In genomic region chr4:100391913-100392312, GRCh38 we compare ENCODE assay signal across 18 cellular contexts.
DNase-seq lines count a peak whose midpoint lies in the region; ATAC-seq, FAIRE-seq and TF ChIP-seq lines count a peak whose summit lies in the region.
"Had no signal": no experiment of that assay in that cellular context is flagged by ENCODE, and none has a peak within 500 bp of the region (broad histone marks: within the 10 kb centered on the region; RNA-seq: fewer than 3 reads in every experiment).

No MANE protein-coding gene starts in this region.

- no peak overlapping the region for H3K27ac Mint-ChIP-seq in astrocyte (ENCODE audit: unreplicated experiment)
- H3K27ac Mint-ChIP-seq: activated naive CD4-positive, alpha-beta T cell treated with anti-CD3 and anti-CD28 coated beads, Interleukin-2, amount 50 U/mL, for 24 hours; CD4-positive, alpha-beta T cell; naive B cell had no signal

- no peak overlapping the region for H3K4me2 ChIP-seq in astrocyte (ENCODE audit: low read length)

- H3K27me3 Mint-ChIP-seq in astrocyte (ENCODE audit: low read depth, unreplicated experiment), result peaks cover 5% of the 10 kb centered on the region
- H3K27me3 Mint-ChIP-seq: activated naive CD4-positive, alpha-beta T cell treated with anti-CD3 and anti-CD28 coated beads, Interleukin-2, amount 50 U/mL, for 24 hours; CD4-positive, alpha-beta T cell had no signal

- H4K20me1 ChIP-seq in astrocyte (ENCODE audit: insufficient read depth, low read length), result no peaks in the 10 kb centered on the region

- H3K4me3 ChIP-seq in astrocyte (ENCODE audit: insufficient read depth, low read depth, low read length), result no peak overlapping the region
- H3K4me3 ChIP-seq: coronary artery, gastroesophageal sphincter had no signal

- ATAC-seq in HG02840 (IDR thresholded peaks at IDR 0.05; ENCODE audit: low FRiP score, unreplicated experiment), result no peak
- ATAC-seq in GM18873 (IDR thresholded peaks at IDR 0.05; ENCODE audit: low FRiP score, unreplicated experiment), result no peak
- ATAC-seq: gastroesophageal sphincter, left cardiac atrium, sciatic nerve had no signal

- no peaks in the 10 kb centered on the region for H3K9me3 Mint-ChIP-seq in astrocyte (ENCODE audit: unreplicated experiment)
- H3K9me3 Mint-ChIP-seq: activated naive CD4-positive, alpha-beta T cell treated with anti-CD3 and anti-CD28 coated beads, Interleukin-2, amount 50 U/mL, for 24 hours; CD4-positive, alpha-beta T cell; naive B cell had no signal

- peaks cover 5% of the 10 kb centered on the region for H3K27me3 ChIP-seq in astrocyte (ENCODE audit: insufficient read depth, low read length)
- H3K27me3 ChIP-seq: gastroesophageal sphincter had no signal

- no peak overlapping the region for H3K4me3 Mint-ChIP-seq in astrocyte (ENCODE audit: unreplicated experiment)
- H3K4me3 Mint-ChIP-seq: activated naive CD4-positive, alpha-beta T cell treated with anti-CD3 and anti-CD28 coated beads, Interleukin-2, amount 50 U/mL, for 24 hours; CD4-positive, alpha-beta T cell; naive B cell had no signal

- H3K36me3 Mint-ChIP-seq in astrocyte (ENCODE audit: low read depth, unreplicated experiment), result no peaks in the 10 kb centered on the region
- H3K36me3 Mint-ChIP-seq: activated naive CD4-positive, alpha-beta T cell treated with anti-CD3 and anti-CD28 coated beads, Interleukin-2, amount 50 U/mL, for 24 hours; naive B cell had no signal

- no peak for FAIRE-seq in astrocyte (lab: Jason Lieb, UNC)
- FAIRE-seq: TTC549 had no signal

- H3K36me3 ChIP-seq in astrocyte (ENCODE audit: insufficient read depth, low read length), result no peaks in the 10 kb centered on the region
- H3K36me3 ChIP-seq: gastroesophageal sphincter had no signal

- in situ Hi-C loops in GM13977 (cut with MboI; ENCODE audit: low pct_unique_long_range_greater_than_20kb, low sequenced_read_pairs, unreplicated experiment), result no loop called here

- H3K79me2 ChIP-seq in astrocyte (ENCODE audit: insufficient read depth, low read length), result no peaks in the 10 kb centered on the region

- TF ChIP-seq CTCF in GM13977 (IDR thresholded peaks at IDR 0.05; ENCODE audit: extremely low read depth, insufficient read depth, missing control alignments), result no peak
- TF ChIP-seq CTCF in astrocyte (IDR thresholded peaks at IDR 0.05; ENCODE audit: insufficient read depth, low read depth, low read length), result no peak

- peak; percentile 2 for DNase-seq in GM13977 (ENCODE audit: low spot score)
- peak; percentile 19 for DNase-seq in HS-5 (ENCODE audit: low read depth)
- DNase-seq in astrocyte (ENCODE audit: low read depth), result peak; percentile 80
- peak; percentile 59 for DNase-seq in kidney tubule cell (ENCODE audit: low spot score)
- no peak for DNase-seq in NCI-H345 (lab: John Stamatoyannopoulos, UW)
- DNase-seq in NCI-H345 treated with DMSO at 0.1 percent for 48 hours (lab: John Stamatoyannopoulos, UW; ENCODE audit: unreplicated experiment), result no peak
- DNase-seq: CD4-positive, alpha-beta T cell; left cardiac atrium; naive B cell; NCI-H2227 treated with DMSO at 0.1 percent for 48 hours; substantia nigra had no signal

- peaks cover 7% of the 10 kb centered on the region for H3K4me1 Mint-ChIP-seq in astrocyte (ENCODE audit: low read depth, unreplicated experiment)
- H3K4me1 Mint-ChIP-seq: activated naive CD4-positive, alpha-beta T cell treated with anti-CD3 and anti-CD28 coated beads, Interleukin-2, amount 50 U/mL, for 24 hours; naive B cell had no signal

- no peak overlapping the region for H2AFZ ChIP-seq in astrocyte (ENCODE audit: low read depth, low read length)

- H3K27ac ChIP-seq in astrocyte (ENCODE audit: low read depth, low read length), result no peak overlapping the region
- H3K27ac ChIP-seq: coronary artery, gastroesophageal sphincter had no signal

- no peaks in the 10 kb centered on the region for H3K4me1 ChIP-seq in astrocyte (ENCODE audit: insufficient read depth, low read length)
- H3K4me1 ChIP-seq: gastroesophageal sphincter had no signal

- H3K9ac ChIP-seq in astrocyte (ENCODE audit: low read length), result no peak overlapping the region

- H3K9me3 ChIP-seq in astrocyte (ENCODE audit: insufficient read depth, low read depth, low read length), result no peaks in the 10 kb centered on the region
- H3K9me3 ChIP-seq: gastroesophageal sphincter had no signal

Comparison
In these comparisons a context has a peak if more than half of its experiments do, and no peak if none do; other contexts are left out.
1. DNase-seq: peak in GM13977 (single experiment), HS-5 (single experiment), astrocyte (single experiment) and kidney tubule cell (single experiment); none in NCI-H345 (single experiment) and NCI-H345 treated with DMSO at 0.1 percent for 48 hours (single experiment).